Comparison of ENCODE assay signal across 17 cellular contexts in the genomic region with DNA sequence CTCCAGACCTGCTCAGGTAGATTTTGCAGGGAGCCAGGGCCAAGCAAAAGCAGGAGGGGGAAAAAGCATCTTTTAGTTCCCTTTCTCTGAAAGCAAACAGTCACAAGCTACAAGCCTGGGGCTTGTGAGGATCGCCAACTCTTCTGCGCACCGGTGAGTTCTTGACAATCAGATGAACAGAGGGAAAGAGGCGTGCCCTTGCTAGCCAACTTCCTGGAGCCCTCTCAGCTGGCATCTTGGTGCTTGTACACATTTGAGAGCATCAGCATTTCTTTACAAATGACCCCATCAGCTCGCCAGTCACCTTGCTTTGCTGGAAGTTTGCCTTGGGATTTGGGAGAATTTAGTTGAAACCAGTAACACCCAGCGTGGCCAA. TPM values are rescaled to one million over a fixed set of nuclear protein-coding genes. Genes with fewer than 3 reads are reported as not detected.
A peak's percentile ranks its signal among the peaks of the same experiment; 100 is the strongest.
DNase-seq lines count a peak whose midpoint lies in the region; ATAC-seq and TF ChIP-seq lines count a peak whose summit lies in the region.
"Had no signal": no experiment of that assay in that cellular context is flagged by ENCODE, and none has a peak within 500 bp of the region (broad histone marks: within the 10 kb centered on the region; RNA-seq: fewer than 3 reads in every experiment).

No MANE protein-coding gene starts in this region.

- H3K4me3 ChIP-seq in breast epithelium (peak overlapping the region in 1 of 3 donors; percentile 35), epithelial cell of esophagus (ENCODE audit: low read length) (no peak overlapping the region), thyroid gland (replicated peaks in 1 of 3) (no peak overlapping the region)
- peak overlapping the region; percentile 5; the same call in 1 of the 2 replicates for H3K4me3 ChIP-seq in Jurkat, Clone E6-1 (ENCODE audit: low read length)
- H3K4me3 ChIP-seq: GM23338 had no signal

- TF ChIP-seq CTCF in breast epithelium (IDR thresholded peaks at IDR 0.05): no peak
- no peak for TF ChIP-seq CTCF in epithelial cell of esophagus (IDR thresholded peaks at IDR 0.05; ENCODE audit: insufficient read depth, low read depth, low read length, missing control alignments)
- TF ChIP-seq CTCF in thyroid gland (IDR thresholded peaks at IDR 0.05): no peak

- DNase-seq in T47D (ENCODE audit: low read depth in 1 of 2, low spot score in 1 of 2) (peak; percentile 51 to 77), breast epithelium (ENCODE audit: low spot score in 2 of 2) (no peak), epithelial cell of esophagus (ENCODE audit: low read depth) (peak; percentile 23), thyroid gland (peak; percentile 61 to 68), NCI-H2171 (lab: John Stamatoyannopoulos, UW) (no peak)
- peak; percentile 68 for DNase-seq in Jurkat, Clone E6-1 (ENCODE audit: low read depth, low spot score)
- DNase-seq: AML-193; Calu3; CD4-positive, alpha-beta T cell; KG1; NCI-H1417; NCI-H2029 treated with DMSO at 0.1 percent for 48 hours; NCI-H345; SIG-M5 had no signal

- H3K36me3 ChIP-seq in breast epithelium: no peaks in the 10 kb centered on the region
- H3K36me3 ChIP-seq in thyroid gland: no peaks in the 10 kb centered on the region

- 45 to 66% methylated on average over 2 to 6 of the region's 6 CpGs for WGBS in thyroid gland, 2 donors

- in situ Hi-C loops in T47D (cut with HindIII; ENCODE audit: low pct_unique_long_range_greater_than_20kb, low sequenced_read_pairs): no loop called here

- H3K9me3 ChIP-seq in breast epithelium (no peaks in the 10 kb centered on the region), thyroid gland (no peaks in the 10 kb centered on the region)

- peaks cover 0 to 4% of the 10 kb centered on the region in 2 donors for H3K4me1 ChIP-seq in breast epithelium
- peaks cover 0 to 5% of the 10 kb centered on the region in 2 donors for H3K4me1 ChIP-seq in thyroid gland

- ATAC-seq in GM21381 (IDR thresholded peaks at IDR 0.05; ENCODE audit: unreplicated experiment): no peak
- ATAC-seq: GM23338 had no signal

- H3K27me3 ChIP-seq in breast epithelium (no peaks in the 10 kb centered on the region), thyroid gland (no peaks in the 10 kb centered on the region)

- intact Hi-C loops in breast epithelium (cut with DNase I; ENCODE audit: low total_unique reads): loop anchor here (10.0 kb wide), 1 partner anchor 124 kb away; no protein-coding TSS in a partner anchor
- intact Hi-C loops in thyroid gland (cut with DNase I): loop anchor here (5.0 kb wide), 1 partner anchor 116 kb away; no protein-coding TSS in a partner anchor

- no peak for TF ChIP-seq POLR2A in breast epithelium (IDR thresholded peaks at IDR 0.05)
- TF ChIP-seq POLR2A in thyroid gland (IDR thresholded peaks at IDR 0.05): no peak

- H3K27ac ChIP-seq in breast epithelium: no peak overlapping the region
- H3K27ac ChIP-seq in thyroid gland: no peak overlapping the region
- H3K27ac ChIP-seq: HL-60 had no signal

RNA-seq across cellular contexts. Expression of gene ZNF664, which starts 55.5 kb away (rescaled TPM):
- total RNA-seq in breast epithelium: 100 to 1,000 TPM in 1 of 3 donors, 10 to 100 TPM in 2; 78.3 to 113 (median 97.8) TPM
- 66.9 TPM for polyA plus RNA-seq in Jurkat, Clone E6-1 (2012; ENCODE audit: insufficient read depth, insufficient read length)
- total RNA-seq in thyroid gland: 100 to 1,000 TPM; 120 to 187 (median 138) TPM

RNA-seq across cellular contexts. Expression of gene CCDC92, which starts 55.9 kb away (rescaled TPM):
- 10 to 100 TPM; 17.4 to 40.0 (median 24.6) TPM for total RNA-seq in breast epithelium
- 15.9 TPM for polyA plus RNA-seq in Jurkat, Clone E6-1 (2012; ENCODE audit: insufficient read depth, insufficient read length)
- total RNA-seq in thyroid gland: 10 to 100 TPM; 26.6 to 47.0 (median 39.1) TPM

Comparison
In these comparisons a context has a peak if more than half of its experiments do, and no peak if none do; other contexts are left out.
1. DNase-seq: peak in T47D (2 of 2), Jurkat, Clone E6-1 (single experiment), epithelial cell of esophagus (single experiment) and thyroid gland (2 of 2); none in breast epithelium (0 of 2) and NCI-H2171 (single experiment).